In genomic region chr11:103880968-103881367, GRCh38 we compare ENCODE assay signal across 20 cellular contexts.
DNase-seq lines count a peak whose midpoint lies in the region; ATAC-seq, FAIRE-seq and TF ChIP-seq lines count a peak whose summit lies in the region.
"Had no signal": no experiment of that assay in that cellular context is flagged by ENCODE, and none has a peak within 500 bp of the region (broad histone marks: within the 10 kb centered on the region; RNA-seq: fewer than 3 reads in every experiment).

No MANE protein-coding gene starts in this region.

- no peak for TF ChIP-seq CTCF in GM12878 (IDR thresholded peaks at IDR 0.05 in 2 of 3, conservative IDR thresholded peaks at IDR 0.05 in 1 of 3; ENCODE audit: control insufficient read depth in 2 of 3, extremely low read depth in 1 of 3, insufficient read depth in 1 of 3, low read depth in 3 of 3, low read length in 3 of 3)

- H3K27ac Mint-ChIP-seq in activated T-cell treated with anti-CD3 and anti-CD28 coated beads, Interleukin-2, amount 50 U/mL, for 24 hours: no peak overlapping the region
- H3K27ac Mint-ChIP-seq: CD8-positive, alpha-beta memory T cell had no signal

- in situ Hi-C loops in GM12878 (cut with MboI): no loop called here

- intact Hi-C loops in GM12878 (cut with micrococcal nuclease; ENCODE audit: unreplicated experiment): no loop called here

- FAIRE-seq in GM12878 (lab: Jason Lieb, UNC): peak; percentile 62
- FAIRE-seq: D721Med, K562 had no signal

- H3K36me3 ChIP-seq in BLaER1 treated with 17β-estradiol and CSF1 and Interleukin-3, amounts not matched to agents 10 nM and 100 nM: no peaks in the 10 kb centered on the region
- H3K36me3 ChIP-seq in GM12878 (ENCODE audit: control insufficient read depth in 2 of 2, insufficient read depth in 2 of 2, low read length in 1 of 2): no peaks in the 10 kb centered on the region
- H3K36me3 ChIP-seq: SJSA1 had no signal

- ATAC-seq in GM19467 (IDR thresholded peaks at IDR 0.05; ENCODE audit: unreplicated experiment) (peak; percentile 54), HG02885 (IDR thresholded peaks at IDR 0.05; ENCODE audit: poor library complexity, unreplicated experiment) (peak; percentile 32), GM12878 (no peak), HG02981 (IDR thresholded peaks at IDR 0.05; ENCODE audit: unreplicated experiment) (no peak), GM21737 (IDR thresholded peaks at IDR 0.05; ENCODE audit: unreplicated experiment) (no peak)
- ATAC-seq: K562, PC-3 had no signal

- 12% methylated on average over 4 of the region's 4 CpGs for WGBS in GM12878 (ENCODE audit: insufficient coverage, insufficient replicate concordance, low lambda C conversion rate, missing lambda C conversion rate)

- DNase-seq in GM12878 (ENCODE audit: low read depth, low spot score): no peak
- DNase-seq in activated CD4-positive, alpha-beta T cell treated with anti-CD3 and anti-CD28 coated beads for 1 hour: no peak
- DNase-seq in activated T-cell treated with anti-CD3 and anti-CD28 coated beads, Interleukin-2, amount 50 U/mL, for 24 hours: no peak
- DNase-seq: CD8-positive, alpha-beta memory T cell; DMS79; HCEC 1CT; MV-4-11; NCI-H1417; NCI-H1930; NCI-H2171 treated with DMSO at 0.1 percent for 48 hours; NCI-H446 treated with DMSO at 0.1 percent for 48 hours; PC-3 had no signal

- POLR2A ChIA-PET in GM12878 (lab: Charles Lee): no interaction called here

- peak overlapping the region in 7 of 11 experiments; percentile 6 to 42 (median 28); a peak in 8 of 22 replicates for H3K4me2 ChIP-seq in BLaER1 treated with 17β-estradiol and CSF1 and Interleukin-3, amounts not matched to agents 10 nM and 100 nM
- no peak overlapping the region for H3K4me2 ChIP-seq in GM12878 (ENCODE audit: control insufficient read depth, insufficient read depth)

- H3K79me2 ChIP-seq in GM12878 (ENCODE audit: control insufficient read depth, insufficient read depth, low read length): no peaks in the 10 kb centered on the region

- H3K9ac ChIP-seq in BLaER1 treated with 17β-estradiol and CSF1 and Interleukin-3, amounts not matched to agents 10 nM and 100 nM: no peak overlapping the region
- no peak overlapping the region for H3K9ac ChIP-seq in GM12878 (ENCODE audit: control insufficient read depth, insufficient read depth, low read length)

- H3K4me3 Mint-ChIP-seq in activated T-cell treated with anti-CD3 and anti-CD28 coated beads, Interleukin-2, amount 50 U/mL, for 24 hours: no peak overlapping the region
- H3K4me3 Mint-ChIP-seq: CD8-positive, alpha-beta memory T cell had no signal

- no peak for TF ChIP-seq EP300 in GM12878 (IDR thresholded peaks at IDR 0.05; ENCODE audit: borderline replicate concordance in 1 of 2, control insufficient read depth in 1 of 2, low read depth in 2 of 2, low read length in 2 of 2)

- no peaks in the 10 kb centered on the region for H3K27me3 ChIP-seq in BLaER1 treated with 17β-estradiol and CSF1 and Interleukin-3, amounts not matched to agents 10 nM and 100 nM
- H3K27me3 ChIP-seq in GM12878 (replicated peaks in 1 of 2; ENCODE audit: control insufficient read depth in 2 of 2, insufficient read depth in 2 of 2, low read length in 1 of 2): no peaks in the 10 kb centered on the region
- H3K27me3 ChIP-seq: SJSA1 had no signal

- peaks cover 0 to 17% (median 5%) of the 10 kb centered on the region in 11 experiments; a peak in 6 of 22 replicates for H3K9me3 ChIP-seq in BLaER1 treated with 17β-estradiol and CSF1 and Interleukin-3, amounts not matched to agents 10 nM and 100 nM (replicated peaks in 1 of 11)
- H3K9me3 ChIP-seq in GM12878 (replicated peaks; ENCODE audit: control insufficient read depth, insufficient read depth, low read length): no peaks in the 10 kb centered on the region
- H3K9me3 ChIP-seq: SJSA1 had no signal

- peaks cover 12 to 47% (median 21%) of the 10 kb centered on the region in 10 experiments for H3K4me1 ChIP-seq in BLaER1 treated with 17β-estradiol and CSF1 and Interleukin-3, amounts not matched to agents 10 nM and 100 nM
- H3K4me1 ChIP-seq in GM12878 (ENCODE audit: control insufficient read depth, insufficient read depth, low read length): peaks cover 5% of the 10 kb centered on the region
- H3K4me1 ChIP-seq: SJSA1 had no signal

- H4K20me1 ChIP-seq in BLaER1 treated with 17β-estradiol and CSF1 and Interleukin-3, amounts not matched to agents 10 nM and 100 nM: no peaks in the 10 kb centered on the region
- H4K20me1 ChIP-seq in GM12878 (ENCODE audit: control insufficient read depth, insufficient read depth): no peaks in the 10 kb centered on the region

- H3K9me3 Mint-ChIP-seq in activated T-cell treated with anti-CD3 and anti-CD28 coated beads, Interleukin-2, amount 50 U/mL, for 24 hours: peaks cover 10% of the 10 kb centered on the region

- no peak overlapping the region for H3K27ac ChIP-seq in BLaER1 treated with 17β-estradiol and CSF1 and Interleukin-3, amounts not matched to agents 10 nM and 100 nM
- no peak overlapping the region for H3K27ac ChIP-seq in GM12878 (ENCODE audit: control insufficient read depth, insufficient read depth)
- H3K27ac ChIP-seq: SJSA1 had no signal

- no TSS peak for BruUV-seq in GM12878 (replicated peaks; lab: Mats Ljungman, UMichigan)

- no peaks in the 10 kb centered on the region for H3K36me3 Mint-ChIP-seq in activated T-cell treated with anti-CD3 and anti-CD28 coated beads, Interleukin-2, amount 50 U/mL, for 24 hours (ENCODE audit: low read depth)
- H3K36me3 Mint-ChIP-seq: CD8-positive, alpha-beta memory T cell had no signal

- no peaks in the 10 kb centered on the region for H3K4me1 Mint-ChIP-seq in activated T-cell treated with anti-CD3 and anti-CD28 coated beads, Interleukin-2, amount 50 U/mL, for 24 hours (ENCODE audit: low read depth)

- no peak for TF ChIP-seq RAD21 in GM12878 (IDR thresholded peaks at IDR 0.05; ENCODE audit: insufficient read depth, low read depth, low read length)

- no peaks in the 10 kb centered on the region for H3K27me3 Mint-ChIP-seq in activated T-cell treated with anti-CD3 and anti-CD28 coated beads, Interleukin-2, amount 50 U/mL, for 24 hours
- H3K27me3 Mint-ChIP-seq: CD8-positive, alpha-beta memory T cell had no signal

- no peak for TF ChIP-seq POLR2A in GM12878 (IDR thresholded peaks at IDR 0.05; ENCODE audit: low read depth, low read length)

- H2AFZ ChIP-seq in GM12878 (ENCODE audit: control insufficient read depth, low read depth, low read length): no peak overlapping the region

- CTCF ChIA-PET in GM12878 (lab: Yijun Ruan, JAX): interaction anchor here (2.3 kb wide), 1 partner anchor 8 kb away, joined by 8 read pairs; no protein-coding TSS in a partner anchor

- RAD21 ChIA-PET in GM12878 (lab: Charles Lee; ENCODE audit: unreplicated experiment): no interaction called here

- no peak overlapping the region for H3K4me3 ChIP-seq in BLaER1 treated with 17β-estradiol and CSF1 and Interleukin-3, amounts not matched to agents 10 nM and 100 nM
- no peak overlapping the region for H3K4me3 ChIP-seq in GM12878
- H3K4me3 ChIP-seq: K562, SJSA1 had no signal

- SMC1A ChIA-PET in GM12878 (lab: Charles Lee; ENCODE audit: uncharacterized antibody, unreplicated experiment): interaction anchor here (1.3 kb wide), 1 partner anchor 14 kb away, joined by 4 read pairs; no protein-coding TSS in a partner anchor

TF ChIP-seq in GM12878, 131 proteins besides CTCF, POLR2A, EP300 and RAD21:
- TF ChIP-seq MYB (IDR thresholded peaks at IDR 0.05; ENCODE audit: borderline replicate concordance, low read depth, low read length) (no peak), PAX5 (IDR thresholded peaks at IDR 0.05; ENCODE audit: borderline replicate concordance, low read depth, low read length) (peak; percentile 13; the same call in 1 of the 2 replicates)

Comparison
In these comparisons a context has a peak if more than half of its experiments do, and no peak if none do; other contexts are left out.
1. ATAC-seq: peak in GM19467 (single experiment) and HG02885 (single experiment); none in GM12878 (single experiment), HG02981 (single experiment) and GM21737 (single experiment).